1 cellular context compared by ENCODE assay signal in the genomic region with DNA sequence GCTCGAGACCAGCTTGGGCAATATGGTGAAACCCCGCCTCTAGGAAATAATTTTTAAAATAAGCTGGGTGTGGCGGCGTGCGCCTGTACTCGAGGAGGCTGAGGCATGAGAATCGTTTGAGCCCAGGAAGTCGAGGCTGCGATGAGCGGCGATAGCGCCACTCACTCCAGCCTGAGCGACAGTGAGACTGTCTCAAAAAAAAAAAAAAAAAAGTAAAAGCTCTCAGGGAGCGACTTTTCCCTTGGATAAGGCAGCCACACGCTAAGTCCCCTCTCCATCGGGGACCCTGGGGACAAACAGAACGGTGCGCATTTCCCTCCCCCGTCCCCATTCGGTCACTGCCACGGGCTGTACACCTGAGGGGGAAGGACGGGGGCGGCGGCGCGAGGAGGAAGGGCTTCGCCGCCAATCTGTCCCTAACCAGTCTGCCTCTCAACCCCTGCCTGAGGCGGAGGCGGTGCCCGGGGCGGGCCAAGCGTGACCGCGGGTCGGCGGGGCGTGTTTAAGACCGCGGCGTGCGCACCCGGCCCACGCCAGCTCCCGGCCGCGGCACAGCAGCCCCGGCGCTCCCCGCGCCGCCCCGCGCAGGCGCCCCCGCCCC.
TF ChIP-seq lines count a peak whose summit lies in the region.

A gene (plus strand): TSS at position 531 of the 601 bp plus-strand sequence. CDS start 107 bp downstream, outside the sequence.

TF ChIP-seq in K562, 482 proteins besides CTCF, POLR2A, EP300 and RAD21 (continued from another document and continues in another):
- TF ChIP-seq, protein P1, sequence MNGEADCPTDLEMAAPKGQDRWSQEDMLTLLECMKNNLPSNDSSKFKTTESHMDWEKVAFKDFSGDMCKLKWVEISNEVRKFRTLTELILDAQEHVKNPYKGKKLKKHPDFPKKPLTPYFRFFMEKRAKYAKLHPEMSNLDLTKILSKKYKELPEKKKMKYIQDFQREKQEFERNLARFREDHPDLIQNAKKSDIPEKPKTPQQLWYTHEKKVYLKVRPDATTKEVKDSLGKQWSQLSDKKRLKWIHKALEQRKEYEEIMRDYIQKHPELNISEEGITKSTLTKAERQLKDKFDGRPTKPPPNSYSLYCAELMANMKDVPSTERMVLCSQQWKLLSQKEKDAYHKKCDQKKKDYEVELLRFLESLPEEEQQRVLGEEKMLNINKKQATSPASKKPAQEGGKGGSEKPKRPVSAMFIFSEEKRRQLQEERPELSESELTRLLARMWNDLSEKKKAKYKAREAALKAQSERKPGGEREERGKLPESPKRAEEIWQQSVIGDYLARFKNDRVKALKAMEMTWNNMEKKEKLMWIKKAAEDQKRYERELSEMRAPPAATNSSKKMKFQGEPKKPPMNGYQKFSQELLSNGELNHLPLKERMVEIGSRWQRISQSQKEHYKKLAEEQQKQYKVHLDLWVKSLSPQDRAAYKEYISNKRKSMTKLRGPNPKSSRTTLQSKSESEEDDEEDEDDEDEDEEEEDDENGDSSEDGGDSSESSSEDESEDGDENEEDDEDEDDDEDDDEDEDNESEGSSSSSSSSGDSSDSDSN (IDR thresholded peaks at IDR 0.05; ENCODE audit: borderline replicate concordance in 1 of 2, low read depth in 2 of 2, low read length in 2 of 2), result peak in 1 of 2 experiments; percentile 54; a peak in 2 of 4 replicates
- TF ChIP-seq SPI1 (IDR thresholded peaks at IDR 0.05; ENCODE audit: borderline replicate concordance, low read depth, low read length), result no peak
- TF ChIP-seq ZNF316 (IDR thresholded peaks at IDR 0.05), result no peak
- TF ChIP-seq, protein P2, sequence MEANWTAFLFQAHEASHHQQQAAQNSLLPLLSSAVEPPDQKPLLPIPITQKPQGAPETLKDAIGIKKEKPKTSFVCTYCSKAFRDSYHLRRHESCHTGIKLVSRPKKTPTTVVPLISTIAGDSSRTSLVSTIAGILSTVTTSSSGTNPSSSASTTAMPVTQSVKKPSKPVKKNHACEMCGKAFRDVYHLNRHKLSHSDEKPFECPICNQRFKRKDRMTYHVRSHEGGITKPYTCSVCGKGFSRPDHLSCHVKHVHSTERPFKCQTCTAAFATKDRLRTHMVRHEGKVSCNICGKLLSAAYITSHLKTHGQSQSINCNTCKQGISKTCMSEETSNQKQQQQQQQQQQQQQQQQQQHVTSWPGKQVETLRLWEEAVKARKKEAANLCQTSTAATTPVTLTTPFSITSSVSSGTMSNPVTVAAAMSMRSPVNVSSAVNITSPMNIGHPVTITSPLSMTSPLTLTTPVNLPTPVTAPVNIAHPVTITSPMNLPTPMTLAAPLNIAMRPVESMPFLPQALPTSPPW (CRISPR knock-in tag; IDR thresholded peaks at IDR 0.05), result peak; percentile 77
- TF ChIP-seq, protein P3, sequence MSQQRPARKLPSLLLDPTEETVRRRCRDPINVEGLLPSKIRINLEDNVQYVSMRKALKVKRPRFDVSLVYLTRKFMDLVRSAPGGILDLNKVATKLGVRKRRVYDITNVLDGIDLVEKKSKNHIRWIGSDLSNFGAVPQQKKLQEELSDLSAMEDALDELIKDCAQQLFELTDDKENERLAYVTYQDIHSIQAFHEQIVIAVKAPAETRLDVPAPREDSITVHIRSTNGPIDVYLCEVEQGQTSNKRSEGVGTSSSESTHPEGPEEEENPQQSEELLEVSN (IDR thresholded peaks at IDR 0.05; ENCODE audit: borderline replicate concordance in 1 of 2, extremely low read depth in 1 of 2, insufficient read depth in 1 of 2, insufficient read length in 1 of 2, low read depth in 1 of 2, low read length in 1 of 2, poor library complexity in 1 of 2, severe bottlenecking in 1 of 2), result peak in 1 of 2 experiments; percentile 70
- TF ChIP-seq NFXL1 (CRISPR knock-in tag; IDR thresholded peaks at IDR 0.05), result no peak
- TF ChIP-seq ZNF589 (CRISPR knock-in tag; IDR thresholded peaks at IDR 0.05; ENCODE audit: low read depth), result no peak
- TF ChIP-seq XRCC4 (IDR thresholded peaks at IDR 0.05; ENCODE audit: extremely low read depth, insufficient read depth, insufficient read length), result no peak
- TF ChIP-seq STAG1 (CRISPR knock-in tag; IDR thresholded peaks at IDR 0.05; ENCODE audit: borderline replicate concordance), result no peak
- TF ChIP-seq, protein P4, sequence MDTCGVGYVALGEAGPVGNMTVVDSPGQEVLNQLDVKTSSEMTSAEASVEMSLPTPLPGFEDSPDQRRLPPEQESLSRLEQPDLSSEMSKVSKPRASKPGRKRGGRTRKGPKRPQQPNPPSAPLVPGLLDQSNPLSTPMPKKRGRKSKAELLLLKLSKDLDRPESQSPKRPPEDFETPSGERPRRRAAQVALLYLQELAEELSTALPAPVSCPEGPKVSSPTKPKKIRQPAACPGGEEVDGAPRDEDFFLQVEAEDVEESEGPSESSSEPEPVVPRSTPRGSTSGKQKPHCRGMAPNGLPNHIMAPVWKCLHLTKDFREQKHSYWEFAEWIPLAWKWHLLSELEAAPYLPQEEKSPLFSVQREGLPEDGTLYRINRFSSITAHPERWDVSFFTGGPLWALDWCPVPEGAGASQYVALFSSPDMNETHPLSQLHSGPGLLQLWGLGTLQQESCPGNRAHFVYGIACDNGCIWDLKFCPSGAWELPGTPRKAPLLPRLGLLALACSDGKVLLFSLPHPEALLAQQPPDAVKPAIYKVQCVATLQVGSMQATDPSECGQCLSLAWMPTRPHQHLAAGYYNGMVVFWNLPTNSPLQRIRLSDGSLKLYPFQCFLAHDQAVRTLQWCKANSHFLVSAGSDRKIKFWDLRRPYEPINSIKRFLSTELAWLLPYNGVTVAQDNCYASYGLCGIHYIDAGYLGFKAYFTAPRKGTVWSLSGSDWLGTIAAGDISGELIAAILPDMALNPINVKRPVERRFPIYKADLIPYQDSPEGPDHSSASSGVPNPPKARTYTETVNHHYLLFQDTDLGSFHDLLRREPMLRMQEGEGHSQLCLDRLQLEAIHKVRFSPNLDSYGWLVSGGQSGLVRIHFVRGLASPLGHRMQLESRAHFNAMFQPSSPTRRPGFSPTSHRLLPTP (IDR thresholded peaks at IDR 0.05; ENCODE audit: borderline replicate concordance, extremely low read depth, insufficient read length), result no peak
- TF ChIP-seq PHB (CRISPR knock-in tag; IDR thresholded peaks at IDR 0.05), result no peak
- TF ChIP-seq ZNF274 (IDR thresholded peaks at IDR 0.05; ENCODE audit: borderline replicate concordance, low read depth, low read length), result no peak
- no peak; the same call in none of the 2 replicates for TF ChIP-seq CBX1 (IDR thresholded peaks at IDR 0.05; ENCODE audit: low read depth)
- no peak for TF ChIP-seq RFX7 (CRISPR knock-in tag; IDR thresholded peaks at IDR 0.05)
- TF ChIP-seq HNRNPL (IDR thresholded peaks at IDR 0.05; ENCODE audit: low read depth, low read length), result 0 out of 2 replicates have a peak, but pooled peaks have one; percentile 44
- TF ChIP-seq, protein P5, sequence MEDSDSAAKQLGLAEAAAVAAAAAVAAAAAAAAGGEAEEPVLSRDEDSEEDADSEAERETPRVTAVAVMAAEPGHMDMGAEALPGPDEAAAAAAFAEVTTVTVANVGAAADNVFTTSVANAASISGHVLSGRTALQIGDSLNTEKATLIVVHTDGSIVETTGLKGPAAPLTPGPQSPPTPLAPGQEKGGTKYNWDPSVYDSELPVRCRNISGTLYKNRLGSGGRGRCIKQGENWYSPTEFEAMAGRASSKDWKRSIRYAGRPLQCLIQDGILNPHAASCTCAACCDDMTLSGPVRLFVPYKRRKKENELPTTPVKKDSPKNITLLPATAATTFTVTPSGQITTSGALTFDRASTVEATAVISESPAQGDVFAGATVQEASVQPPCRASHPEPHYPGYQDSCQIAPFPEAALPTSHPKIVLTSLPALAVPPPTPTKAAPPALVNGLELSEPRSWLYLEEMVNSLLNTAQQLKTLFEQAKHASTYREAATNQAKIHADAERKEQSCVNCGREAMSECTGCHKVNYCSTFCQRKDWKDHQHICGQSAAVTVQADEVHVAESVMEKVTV (CRISPR knock-in tag; IDR thresholded peaks at IDR 0.05), result no peak
- no peak for TF ChIP-seq EHMT2 (IDR thresholded peaks at IDR 0.05)
- no peak for TF ChIP-seq ATF1 (CRISPR knock-in tag; IDR thresholded peaks at IDR 0.05)
- 0 out of 2 replicates have a peak, but pooled peaks have one; percentile 30 for TF ChIP-seq ATF1 (tag; IDR thresholded peaks at IDR 0.05)
- peak; percentile 61; the same call in 1 of the 2 replicates for TF ChIP-seq ATF7 (IDR thresholded peaks at IDR 0.05)
- no peak for TF ChIP-seq ZNF445 (CRISPR knock-in tag; IDR thresholded peaks at IDR 0.05; ENCODE audit: low read depth)
- 0 out of 2 replicates have a peak, but pooled peaks have one; percentile 22 for TF ChIP-seq MTA2 (IDR thresholded peaks at IDR 0.05; ENCODE audit: low read depth)
- no peak for TF ChIP-seq SRSF9 (IDR thresholded peaks at IDR 0.05; ENCODE audit: borderline replicate concordance, low read depth, low read length)
- TF ChIP-seq DDX20 (tag; IDR thresholded peaks at IDR 0.05; ENCODE audit: low read depth), result no peak
- TF ChIP-seq, protein P6, sequence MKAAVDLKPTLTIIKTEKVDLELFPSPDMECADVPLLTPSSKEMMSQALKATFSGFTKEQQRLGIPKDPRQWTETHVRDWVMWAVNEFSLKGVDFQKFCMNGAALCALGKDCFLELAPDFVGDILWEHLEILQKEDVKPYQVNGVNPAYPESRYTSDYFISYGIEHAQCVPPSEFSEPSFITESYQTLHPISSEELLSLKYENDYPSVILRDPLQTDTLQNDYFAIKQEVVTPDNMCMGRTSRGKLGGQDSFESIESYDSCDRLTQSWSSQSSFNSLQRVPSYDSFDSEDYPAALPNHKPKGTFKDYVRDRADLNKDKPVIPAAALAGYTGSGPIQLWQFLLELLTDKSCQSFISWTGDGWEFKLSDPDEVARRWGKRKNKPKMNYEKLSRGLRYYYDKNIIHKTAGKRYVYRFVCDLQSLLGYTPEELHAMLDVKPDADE (conservative IDR thresholded peaks at IDR 0.05; ENCODE audit: control insufficient read depth, low read depth, low read length), result 0 out of 2 replicates have a peak, but pooled peaks have one; percentile 64
- TF ChIP-seq ZNF707 (CRISPR knock-in tag; conservative IDR thresholded peaks at IDR 0.05), result no peak
- peak; percentile 70 for TF ChIP-seq SUPT5H (IDR thresholded peaks at IDR 0.05)
- TF ChIP-seq, protein P7, sequence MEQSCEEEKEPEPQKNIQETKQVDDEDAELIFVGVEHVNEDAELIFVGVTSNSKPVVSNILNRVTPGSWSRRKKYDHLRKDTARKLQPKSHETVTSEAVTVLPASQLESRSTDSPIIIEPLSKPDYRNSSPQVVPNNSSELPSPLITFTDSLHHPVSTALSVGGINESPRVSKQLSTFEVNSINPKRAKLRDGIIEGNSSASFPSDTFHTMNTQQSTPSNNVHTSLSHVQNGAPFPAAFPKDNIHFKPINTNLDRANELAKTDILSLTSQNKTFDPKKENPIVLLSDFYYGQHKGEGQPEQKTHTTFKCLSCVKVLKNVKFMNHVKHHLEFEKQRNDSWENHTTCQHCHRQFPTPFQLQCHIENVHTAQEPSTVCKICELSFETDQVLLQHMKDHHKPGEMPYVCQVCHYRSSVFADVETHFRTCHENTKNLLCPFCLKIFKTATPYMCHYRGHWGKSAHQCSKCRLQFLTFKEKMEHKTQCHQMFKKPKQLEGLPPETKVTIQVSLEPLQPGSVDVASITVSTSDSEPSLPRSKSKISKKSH (CRISPR knock-in tag; IDR thresholded peaks at IDR 0.05), result no peak
- TF ChIP-seq ZNF124 (CRISPR knock-in tag; IDR thresholded peaks at IDR 0.05), result no peak
- TF ChIP-seq HSF4 (CRISPR knock-in tag; IDR thresholded peaks at IDR 0.05; ENCODE audit: borderline replicate concordance), result no peak
- TF ChIP-seq HDAC3 (IDR thresholded peaks at IDR 0.05; ENCODE audit: borderline replicate concordance, partially characterized antibody), result no peak
- no peak for TF ChIP-seq RBM39 (optimal IDR thresholded peaks at IDR 0.05; ENCODE audit: low read depth, low read length)
- TF ChIP-seq, protein P8, sequence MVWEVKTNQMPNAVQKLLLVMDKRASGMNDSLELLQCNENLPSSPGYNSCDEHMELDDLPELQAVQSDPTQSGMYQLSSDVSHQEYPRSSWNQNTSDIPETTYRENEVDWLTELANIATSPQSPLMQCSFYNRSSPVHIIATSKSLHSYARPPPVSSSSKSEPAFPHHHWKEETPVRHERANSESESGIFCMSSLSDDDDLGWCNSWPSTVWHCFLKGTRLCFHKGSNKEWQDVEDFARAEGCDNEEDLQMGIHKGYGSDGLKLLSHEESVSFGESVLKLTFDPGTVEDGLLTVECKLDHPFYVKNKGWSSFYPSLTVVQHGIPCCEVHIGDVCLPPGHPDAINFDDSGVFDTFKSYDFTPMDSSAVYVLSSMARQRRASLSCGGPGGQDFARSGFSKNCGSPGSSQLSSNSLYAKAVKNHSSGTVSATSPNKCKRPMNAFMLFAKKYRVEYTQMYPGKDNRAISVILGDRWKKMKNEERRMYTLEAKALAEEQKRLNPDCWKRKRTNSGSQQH (CRISPR knock-in tag; IDR thresholded peaks at IDR 0.05), result no peak
- no peak for TF ChIP-seq KHSRP (IDR thresholded peaks at IDR 0.05)
- TF ChIP-seq ZNF133 (CRISPR knock-in tag; IDR thresholded peaks at IDR 0.05), result no peak
- TF ChIP-seq, protein P9, sequence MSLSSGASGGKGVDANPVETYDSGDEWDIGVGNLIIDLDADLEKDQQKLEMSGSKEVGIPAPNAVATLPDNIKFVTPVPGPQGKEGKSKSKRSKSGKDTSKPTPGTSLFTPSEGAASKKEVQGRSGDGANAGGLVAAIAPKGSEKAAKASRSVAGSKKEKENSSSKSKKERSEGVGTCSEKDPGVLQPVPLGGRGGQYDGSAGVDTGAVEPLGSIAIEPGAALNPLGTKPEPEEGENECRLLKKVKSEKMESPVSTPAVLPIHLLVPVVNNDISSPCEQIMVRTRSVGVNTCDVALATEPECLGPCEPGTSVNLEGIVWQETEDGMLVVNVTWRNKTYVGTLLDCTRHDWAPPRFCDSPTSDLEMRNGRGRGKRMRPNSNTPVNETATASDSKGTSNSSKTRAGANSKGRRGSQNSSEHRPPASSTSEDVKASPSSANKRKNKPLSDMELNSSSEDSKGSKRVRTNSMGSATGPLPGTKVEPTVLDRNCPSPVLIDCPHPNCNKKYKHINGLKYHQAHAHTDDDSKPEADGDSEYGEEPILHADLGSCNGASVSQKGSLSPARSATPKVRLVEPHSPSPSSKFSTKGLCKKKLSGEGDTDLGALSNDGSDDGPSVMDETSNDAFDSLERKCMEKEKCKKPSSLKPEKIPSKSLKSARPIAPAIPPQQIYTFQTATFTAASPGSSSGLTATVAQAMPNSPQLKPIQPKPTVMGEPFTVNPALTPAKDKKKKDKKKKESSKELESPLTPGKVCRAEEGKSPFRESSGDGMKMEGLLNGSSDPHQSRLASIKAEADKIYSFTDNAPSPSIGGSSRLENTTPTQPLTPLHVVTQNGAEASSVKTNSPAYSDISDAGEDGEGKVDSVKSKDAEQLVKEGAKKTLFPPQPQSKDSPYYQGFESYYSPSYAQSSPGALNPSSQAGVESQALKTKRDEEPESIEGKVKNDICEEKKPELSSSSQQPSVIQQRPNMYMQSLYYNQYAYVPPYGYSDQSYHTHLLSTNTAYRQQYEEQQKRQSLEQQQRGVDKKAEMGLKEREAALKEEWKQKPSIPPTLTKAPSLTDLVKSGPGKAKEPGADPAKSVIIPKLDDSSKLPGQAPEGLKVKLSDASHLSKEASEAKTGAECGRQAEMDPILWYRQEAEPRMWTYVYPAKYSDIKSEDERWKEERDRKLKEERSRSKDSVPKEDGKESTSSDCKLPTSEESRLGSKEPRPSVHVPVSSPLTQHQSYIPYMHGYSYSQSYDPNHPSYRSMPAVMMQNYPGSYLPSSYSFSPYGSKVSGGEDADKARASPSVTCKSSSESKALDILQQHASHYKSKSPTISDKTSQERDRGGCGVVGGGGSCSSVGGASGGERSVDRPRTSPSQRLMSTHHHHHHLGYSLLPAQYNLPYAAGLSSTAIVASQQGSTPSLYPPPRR (CRISPR knock-in tag; IDR thresholded peaks at IDR 0.05; ENCODE audit: borderline replicate concordance), result no peak
- no peak for TF ChIP-seq GTF2F1 (IDR thresholded peaks at IDR 0.05; ENCODE audit: low read depth, low read length)
- TF ChIP-seq CHD1 (IDR thresholded peaks at IDR 0.05; ENCODE audit: low read length), result no peak
